Comparison of ENCODE assay signal across 21 cellular contexts in genomic region chr2:201952212-201952611, GRCh38.
A peak's percentile ranks its signal among the peaks of the same experiment; 100 is the strongest.
DNase-seq lines count a peak whose midpoint lies in the region; FAIRE-seq and TF ChIP-seq lines count a peak whose summit lies in the region.
"Had no signal": no experiment of that assay in that cellular context is flagged by ENCODE, and none has a peak within 500 bp of the region (broad histone marks: within the 10 kb centered on the region; RNA-seq: fewer than 3 reads in every experiment).

No MANE protein-coding gene starts in this region.

- H3K9ac ChIP-seq in BLaER1 (no peak overlapping the region), H9 (ENCODE audit: extremely low read depth, insufficient read length, low read length) (no peak overlapping the region)

- no peaks in the 10 kb centered on the region for H3K9me3 Mint-ChIP-seq in H9
- H3K9me3 Mint-ChIP-seq: activated naive CD4-positive, alpha-beta T cell treated with anti-CD3 and anti-CD28 coated beads, Interleukin-2, amount 50 U/mL, for 24 hours; neural crest cell had no signal

- H3K27ac ChIP-seq in BLaER1 (no peak overlapping the region), H9 (ENCODE audit: insufficient read length, low read depth, low read length) (no peak overlapping the region), hepatocyte (no peak overlapping the region), RWPE1 (no peak overlapping the region)
- H3K27ac ChIP-seq: C4-2B, left lung, prostate gland had no signal

- H4K8ac ChIP-seq in H9 (replicated peaks; ENCODE audit: insufficient read length, low read depth, low read length), result no peak overlapping the region

- FAIRE-seq in frontal cortex (lab: Jason Lieb, UNC), result no peak
- FAIRE-seq: GM12891, RCC 7860 had no signal

- H3K4me3 Mint-ChIP-seq in H9, result no peak overlapping the region
- H3K4me3 Mint-ChIP-seq: activated naive CD4-positive, alpha-beta T cell treated with anti-CD3 and anti-CD28 coated beads, Interleukin-2, amount 50 U/mL, for 24 hours; neural crest cell had no signal

- H3K27me3 ChIP-seq in BLaER1 (no peaks in the 10 kb centered on the region), H9 (ENCODE audit: insufficient read depth, low read length) (no peaks in the 10 kb centered on the region), hepatocyte (no peaks in the 10 kb centered on the region)
- H3K27me3 ChIP-seq: left lung had no signal

- H3T11ph ChIP-seq in H9 (ENCODE audit: low read length), result no peak overlapping the region

- no peaks in the 10 kb centered on the region for H3K36me3 ChIP-seq in BLaER1
- H3K36me3 ChIP-seq in hepatocyte (replicated peaks; ENCODE audit: insufficient read depth, low read depth), result no peaks in the 10 kb centered on the region
- H3K36me3 ChIP-seq: left lung, prostate gland had no signal

- H2BK5ac ChIP-seq in H9 (ENCODE audit: insufficient read length, low read length), result no peak overlapping the region

- H3K79me1 ChIP-seq in H9 (ENCODE audit: insufficient read depth, low read depth, low read length, poor library complexity, severe bottlenecking), result no peaks in the 10 kb centered on the region

- H2BK20ac ChIP-seq in H9 (ENCODE audit: low read depth, low read length, poor library complexity, severe bottlenecking), result no peak overlapping the region

- H3K4me2 ChIP-seq in BLaER1, result peak overlapping the region; percentile 47
- H3K4me2 ChIP-seq in H9 (ENCODE audit: insufficient read depth, insufficient read length, low read length), result no peak overlapping the region
- H3K4me2 ChIP-seq in hepatocyte, result no peak overlapping the region

- peaks cover 67 to 69% of the 10 kb centered on the region in 2 experiments for H3K4me1 Mint-ChIP-seq in H9
- H3K4me1 Mint-ChIP-seq: activated naive CD4-positive, alpha-beta T cell treated with anti-CD3 and anti-CD28 coated beads, Interleukin-2, amount 50 U/mL, for 24 hours had no signal

- peak; percentile 66 for DNase-seq in H9
- peak; percentile 47 for DNase-seq in NCI-H345 (lab: John Stamatoyannopoulos, UW)
- DNase-seq in hepatocyte (ENCODE audit: low spot score), result peak; percentile 41
- no peak for DNase-seq in kidney tubule cell (ENCODE audit: low spot score)
- DNase-seq in RWPE1 (ENCODE audit: low spot score), result no peak
- no peak for DNase-seq in frontal cortex (ENCODE audit: low spot score in 2 of 2)
- DNase-seq in SHP77 treated with DMSO at 0.1 percent for 48 hours (lab: John Stamatoyannopoulos, UW), result no peak
- DNase-seq: activated CD4-positive, CD25-positive, alpha-beta regulatory T cell treated with anti-CD3 and anti-CD28 coated beads, Interleukin-2, amount 50 U/mL, for 72 hours; aorta; caudate nucleus; left lung; NCI-H1105 treated with DMSO at 0.1 percent for 48 hours; stimulated activated naive CD4-positive, alpha-beta T cell had no signal

- H4K5ac ChIP-seq in H9 (ENCODE audit: insufficient read length, low read depth, low read length), result no peak overlapping the region

- CTCF ChIA-PET in RWPE1 (lab: Yijun Ruan, JAX), result no interaction called here

- TF ChIP-seq CTCF in H9 (conservative IDR thresholded peaks at IDR 0.05), result no peak
- TF ChIP-seq CTCF in hepatocyte (IDR thresholded peaks at IDR 0.05; ENCODE audit: poor library complexity), result no peak
- TF ChIP-seq CTCF in RWPE1 (conservative IDR thresholded peaks at IDR 0.05; ENCODE audit: low read depth), result no peak

- no peak overlapping the region for H3K23ac ChIP-seq in H9 (ENCODE audit: insufficient read length, low read depth, low read length)

- peaks cover 0 to 11% (median 4%) of the 10 kb centered on the region in 3 experiments; a peak in 2 of 7 replicates for H3K36me3 Mint-ChIP-seq in H9 (ENCODE audit: insufficient read depth in 1 of 3, low read depth in 3 of 3)
- H3K36me3 Mint-ChIP-seq: activated naive CD4-positive, alpha-beta T cell treated with anti-CD3 and anti-CD28 coated beads, Interleukin-2, amount 50 U/mL, for 24 hours had no signal

- H3K27ac Mint-ChIP-seq in H9, result peak overlapping the region in 2 of 3 experiments; percentile 6 to 68; a peak in 2 of 7 replicates
- H3K27ac Mint-ChIP-seq: activated naive CD4-positive, alpha-beta T cell treated with anti-CD3 and anti-CD28 coated beads, Interleukin-2, amount 50 U/mL, for 24 hours had no signal

- H3K27me3 Mint-ChIP-seq in H9 (ENCODE audit: low read depth), result no peaks in the 10 kb centered on the region

- no CpG with 5 or more reads among the region's 6 CpGs for WGBS in H9 (ENCODE audit: extremely low coverage, insufficient read length, low lambda C conversion rate)
- WGBS in hepatocyte (ENCODE audit: low lambda C conversion rate, missing lambda C conversion rate), result 63% methylated on average over 6 of the region's 6 CpGs

- H3K14ac ChIP-seq in H9 (ENCODE audit: insufficient read depth, low read length), result no peak overlapping the region

- no peaks in the 10 kb centered on the region for H3K9me2 ChIP-seq in hepatocyte (replicated peaks; ENCODE audit: insufficient read depth)

- H3K4ac ChIP-seq in H9 (ENCODE audit: low read depth, low read length), result no peak overlapping the region

- H3K9me3 ChIP-seq in BLaER1 (no peaks in the 10 kb centered on the region), H9 (ENCODE audit: control insufficient read depth, low read depth, low read length) (no peaks in the 10 kb centered on the region), hepatocyte (ENCODE audit: low read depth) (no peaks in the 10 kb centered on the region)
- H3K9me3 ChIP-seq: left lung, prostate gland had no signal

- H2AFZ ChIP-seq in H9 (ENCODE audit: low read length), result no peak overlapping the region
- H2AFZ ChIP-seq in hepatocyte, result no peak overlapping the region

- no peak overlapping the region for H3K18ac ChIP-seq in H9 (ENCODE audit: insufficient read length, low read depth, low read length)

- POLR2A ChIA-PET in RWPE1 (lab: Yijun Ruan, JAX; ENCODE audit: low non-redundant PET), result no interaction called here

- H3K79me2 ChIP-seq in H9 (ENCODE audit: insufficient read depth, low read length), result no peaks in the 10 kb centered on the region
- no peaks in the 10 kb centered on the region for H3K79me2 ChIP-seq in hepatocyte

- H3K4me1 ChIP-seq in BLaER1, result peaks cover 26% of the 10 kb centered on the region
- no peaks in the 10 kb centered on the region; the same call in 1 of the 2 replicates for H3K4me1 ChIP-seq in H9 (ENCODE audit: insufficient read depth, low read length)
- peaks cover 8% of the 10 kb centered on the region for H3K4me1 ChIP-seq in hepatocyte (ENCODE audit: insufficient read depth)
- H3K4me1 ChIP-seq: left lung, prostate gland had no signal

- H4K20me1 ChIP-seq in BLaER1 (no peaks in the 10 kb centered on the region), H9 (ENCODE audit: control insufficient read depth, insufficient read depth, insufficient read length) (no peaks in the 10 kb centered on the region), hepatocyte (ENCODE audit: insufficient read depth, poor library complexity, severe bottlenecking) (no peaks in the 10 kb centered on the region)

- H3K56ac ChIP-seq in H9 (ENCODE audit: insufficient read length, low read depth, low read length), result no peak overlapping the region

- H4K91ac ChIP-seq in H9 (ENCODE audit: insufficient read length, low read depth, low read length), result no peak overlapping the region

- no peak overlapping the region for H2BK15ac ChIP-seq in H9 (ENCODE audit: low read depth, low read length)

- H3K4me3 ChIP-seq in BLaER1 (no peak overlapping the region), hepatocyte (no peak overlapping the region)
- H3K4me3 ChIP-seq: left lung, prostate gland, skin epidermis had no signal

- no peak overlapping the region for H2BK120ac ChIP-seq in H9 (ENCODE audit: low read depth, low read length, poor library complexity, severe bottlenecking)

- no peak overlapping the region for H2BK12ac ChIP-seq in H9 (ENCODE audit: insufficient read length, low read depth, low read length)

- H3K23me2 ChIP-seq in H9 (ENCODE audit: insufficient read length, low read depth, low read length, poor library complexity, severe bottlenecking), result no peaks in the 10 kb centered on the region

- no peak overlapping the region for H2AK5ac ChIP-seq in H9 (ENCODE audit: insufficient read length, low read length)

Comparison
In these comparisons a context has a peak if more than half of its experiments do, and no peak if none do; other contexts are left out.
1. DNase-seq: peak in H9 (single experiment), NCI-H345 (single experiment) and hepatocyte (single experiment); none in kidney tubule cell (single experiment), RWPE1 (single experiment), frontal cortex (0 of 2) and SHP77 treated with DMSO at 0.1 percent for 48 hours (single experiment).